ENCODE assay signal across 1 cellular context in genomic region chr1:6299557-6300165, GRCh38.
TF ChIP-seq lines count a peak whose summit lies in the region.

No MANE protein-coding gene starts in this region.

TF ChIP-seq in K562, 482 proteins besides CTCF, POLR2A, EP300 and RAD21:
- TF ChIP-seq MBD2 (IDR thresholded peaks at IDR 0.05; ENCODE audit: borderline replicate concordance, low read depth) (no peak), TFAP4 (CRISPR knock-in tag; IDR thresholded peaks at IDR 0.05; ENCODE audit: borderline replicate concordance) (0 out of 2 replicates have a peak, but pooled peaks have one; percentile 5)
